In the genomic region with DNA sequence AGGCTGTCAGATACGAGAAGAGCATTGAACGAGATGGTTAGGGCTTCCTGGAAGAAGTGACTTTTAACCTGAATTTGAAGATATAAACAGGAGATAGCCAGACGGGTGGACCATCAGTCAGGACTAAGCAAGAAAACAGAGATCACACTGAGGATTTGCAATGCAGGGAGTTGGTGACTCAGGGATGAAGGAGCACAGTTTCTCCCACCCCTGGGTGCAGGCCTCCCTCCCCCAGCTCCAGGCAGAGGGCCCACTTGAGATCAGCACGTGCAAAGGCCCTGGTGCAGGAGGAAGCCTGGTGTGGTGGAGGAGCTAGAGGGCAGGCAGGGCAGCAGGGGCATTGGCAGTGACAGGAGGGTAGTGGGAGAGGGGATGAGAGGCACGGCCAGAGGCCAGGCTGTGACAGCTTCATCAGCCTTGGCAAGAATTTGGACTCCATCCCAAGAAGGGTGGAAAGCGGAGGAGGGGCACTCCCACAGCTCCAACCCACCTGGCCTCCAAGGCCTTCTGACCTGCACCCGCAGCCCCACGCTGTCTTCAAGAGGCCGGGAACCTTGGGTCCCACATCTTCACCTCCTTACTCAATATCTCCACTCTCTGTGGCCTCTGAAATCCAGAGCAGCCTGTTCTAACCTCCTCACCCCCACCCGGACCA, we compare ENCODE assay signal across 14 cellular contexts.
"Had no signal": no experiment of that assay in that cellular context is flagged by ENCODE, and none has a peak within 500 bp of the region (broad histone marks: within the 10 kb centered on the region; RNA-seq: fewer than 3 reads in every experiment).

No MANE protein-coding gene starts in this region.

- H3K27me3 ChIP-seq: right atrium auricular region had no signal

- H3K9me3 Mint-ChIP-seq: activated naive CD8-positive, alpha-beta T cell treated with anti-CD3 and anti-CD28 coated beads, Interleukin-2, amount 10 ng/mL, durations not matched to agents 7 days and 5 days; effector memory CD8-positive, alpha-beta T cell; natural killer cell treated with Interleukin-12 subunit alpha and Interleukin-12 subunit beta and Interleukin-15 and Interleukin-18, amount 100 ng/mL, for 72 hours had no signal

- ATAC-seq: effector memory CD8-positive, alpha-beta T cell; natural killer cell treated with Interleukin-12 subunit alpha and Interleukin-12 subunit beta and Interleukin-15 and Interleukin-18, amount 100 ng/mL, for 72 hours had no signal

- H3K4me3 Mint-ChIP-seq: activated naive CD8-positive, alpha-beta T cell treated with anti-CD3 and anti-CD28 coated beads, Interleukin-2, amount 10 ng/mL, durations not matched to agents 7 days and 5 days; effector memory CD8-positive, alpha-beta T cell; memory B cell; natural killer cell treated with Interleukin-12 subunit alpha and Interleukin-12 subunit beta and Interleukin-15 and Interleukin-18, amount 100 ng/mL, for 72 hours had no signal

- H3K27ac ChIP-seq: tibial nerve had no signal

- H3K27ac Mint-ChIP-seq: activated naive CD8-positive, alpha-beta T cell treated with anti-CD3 and anti-CD28 coated beads, Interleukin-2, amount 10 ng/mL, durations not matched to agents 7 days and 5 days; effector memory CD8-positive, alpha-beta T cell; memory B cell; natural killer cell treated with Interleukin-12 subunit alpha and Interleukin-12 subunit beta and Interleukin-15 and Interleukin-18, amount 100 ng/mL, for 72 hours; progenitor cell of endocrine pancreas had no signal

- H3K4me3 ChIP-seq: right atrium auricular region, tibial nerve had no signal

- H3K9me3 ChIP-seq: right atrium auricular region, tibial nerve had no signal

- DNase-seq: activated CD4-positive, alpha-beta T cell treated with anti-CD3 and anti-CD28 coated beads, Interleukin-2, amount 50 U/mL, for 1 hour; activated CD4-positive, CD25-positive, alpha-beta regulatory T cell; activated naive CD8-positive, alpha-beta T cell treated with anti-CD3 and anti-CD28 coated beads, Interleukin-2, amount 10 ng/mL, durations not matched to agents 7 days and 5 days; anterior cingulate cortex; cerebellar nuclear complex; dermis blood vessel endothelial cell; effector memory CD8-positive, alpha-beta T cell; nucleus accumbens; stimulated activated naive CD4-positive, alpha-beta T cell had no signal

- H3K36me3 Mint-ChIP-seq: activated naive CD8-positive, alpha-beta T cell treated with anti-CD3 and anti-CD28 coated beads, Interleukin-2, amount 10 ng/mL, durations not matched to agents 7 days and 5 days; natural killer cell treated with Interleukin-12 subunit alpha and Interleukin-12 subunit beta and Interleukin-15 and Interleukin-18, amount 100 ng/mL, for 72 hours had no signal

- H3K36me3 ChIP-seq: right atrium auricular region, tibial nerve had no signal
